ENCODE assay signal across 19 cellular contexts in the genomic region with DNA sequence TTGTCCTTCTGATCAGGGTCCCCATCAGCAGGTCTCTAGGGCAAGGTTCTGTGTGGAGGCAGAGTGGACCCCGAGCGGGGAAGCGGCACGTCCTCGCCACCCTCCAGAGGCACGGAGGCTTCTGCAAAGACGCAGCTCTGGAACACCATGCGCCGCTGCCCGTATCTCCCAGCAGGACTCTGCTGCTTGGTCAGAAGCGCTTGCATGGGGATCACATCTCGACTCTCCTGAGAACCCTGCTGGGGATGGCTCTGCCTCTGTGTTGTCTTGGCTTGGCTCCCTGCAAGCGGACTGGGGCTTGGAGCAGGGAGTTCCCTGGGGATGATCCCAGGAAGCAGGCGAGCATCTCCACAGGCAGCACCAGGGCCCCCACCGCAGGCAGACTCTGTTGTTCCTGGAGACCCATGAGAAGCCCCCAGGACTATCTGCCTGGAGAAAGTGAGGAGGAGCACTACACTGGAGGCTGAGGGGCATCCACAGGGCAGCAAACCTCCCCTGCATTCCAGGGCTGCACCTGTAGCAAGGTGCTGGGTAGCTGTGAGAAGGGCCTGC.
"Had no signal": no experiment of that assay in that cellular context is flagged by ENCODE, and none has a peak within 500 bp of the region (broad histone marks: within the 10 kb centered on the region; RNA-seq: fewer than 3 reads in every experiment).

No MANE protein-coding gene starts in this region.

- H3K27me3 Mint-ChIP-seq: stimulated activated naive B cell treated with anti-CD40 and anti-IgM and Interleukin-4, amounts not matched to agents 10 μg/mL and 1 μg/mL and 100 μg/mL, for 72 hours; stimulated activated naive CD8-positive, alpha-beta T cell treated with anti-CD3 and anti-CD28 coated beads, Interleukin-15, Interleukin-2, amounts not matched to agents 100 ng/mL and 50 ng/mL, for 24 hours had no signal

- H3K9me3 ChIP-seq: lower lobe of right lung, pancreas, right lobe of liver, thoracic aorta, upper lobe of right lung, uterus had no signal

- H3K4me1 ChIP-seq: lower lobe of right lung, neural progenitor cell, pancreas, right lobe of liver, tibial nerve, upper lobe of right lung, uterus had no signal

- ATAC-seq: left cardiac atrium; left ventricle myocardium superior; lower lobe of right lung; pancreas; stimulated activated naive B cell treated with anti-CD40 and anti-IgM and Interleukin-4, amounts not matched to agents 10 μg/mL and 1 μg/mL and 100 μg/mL, for 72 hours; upper lobe of right lung had no signal

- H3K4me3 Mint-ChIP-seq: nephron; neural progenitor cell; stimulated activated naive B cell treated with anti-CD40 and anti-IgM and Interleukin-4, amounts not matched to agents 10 μg/mL and 1 μg/mL and 100 μg/mL, for 72 hours; stimulated activated naive CD8-positive, alpha-beta T cell treated with anti-CD3 and anti-CD28 coated beads, Interleukin-15, Interleukin-2, amounts not matched to agents 100 ng/mL and 50 ng/mL, for 24 hours had no signal

- H3K36me3 Mint-ChIP-seq: neural progenitor cell; stimulated activated naive B cell treated with anti-CD40 and anti-IgM and Interleukin-4, amounts not matched to agents 10 μg/mL and 1 μg/mL and 100 μg/mL, for 72 hours had no signal

- DNase-seq: cortex of kidney; left cardiac atrium; left ventricle myocardium superior; lower lobe of right lung; nucleus accumbens; pancreas; retina; small intestine; stimulated activated CD4-positive, alpha-beta T cell treated with anti-CD3 and anti-CD28 coated beads, Interleukin-15, amount 100 ng/mL, for 24 hours; stimulated activated CD4-positive, alpha-beta T cell treated with anti-CD3 and anti-CD28 coated beads, Interleukin-2, amount 100 ng/mL, for 48 hours; stimulated activated naive B cell treated with anti-CD40 and anti-IgM and Interleukin-4, amounts not matched to agents 10 μg/mL and 1 μg/mL and 100 μg/mL, for 72 hours; upper lobe of right lung; uterus had no signal

- H3K4me1 Mint-ChIP-seq: nephron; neural progenitor cell; stimulated activated naive B cell treated with anti-CD40 and anti-IgM and Interleukin-4, amounts not matched to agents 10 μg/mL and 1 μg/mL and 100 μg/mL, for 72 hours had no signal

- H3K27ac Mint-ChIP-seq: nephron; neural progenitor cell; stimulated activated naive B cell treated with anti-CD40 and anti-IgM and Interleukin-4, amounts not matched to agents 10 μg/mL and 1 μg/mL and 100 μg/mL, for 72 hours; stimulated activated naive CD8-positive, alpha-beta T cell treated with anti-CD3 and anti-CD28 coated beads, Interleukin-15, Interleukin-2, amounts not matched to agents 100 ng/mL and 50 ng/mL, for 24 hours had no signal

- H3K4me2 ChIP-seq: neural progenitor cell had no signal

- H3K27ac ChIP-seq: lower lobe of right lung, neural progenitor cell, pancreas, right lobe of liver, thoracic aorta, tibial nerve, upper lobe of right lung, uterus had no signal

- H3K36me3 ChIP-seq: lower lobe of right lung, neural progenitor cell, pancreas, right lobe of liver, thoracic aorta, tibial nerve, upper lobe of right lung, uterus had no signal

- H3K9ac ChIP-seq: neural progenitor cell had no signal

- H2AFZ ChIP-seq: neural progenitor cell had no signal

- H3K9me3 Mint-ChIP-seq: neural progenitor cell; stimulated activated naive B cell treated with anti-CD40 and anti-IgM and Interleukin-4, amounts not matched to agents 10 μg/mL and 1 μg/mL and 100 μg/mL, for 72 hours had no signal

- H3K4me3 ChIP-seq: lower lobe of right lung, neural progenitor cell, pancreas, right lobe of liver, thoracic aorta, tibial nerve, upper lobe of right lung, uterus had no signal

- H3K27me3 ChIP-seq: neural progenitor cell, pancreas, right lobe of liver, tibial nerve, upper lobe of right lung, uterus had no signal
